Comparison of ENCODE assay signal across 1 cellular context in the genomic region with DNA sequence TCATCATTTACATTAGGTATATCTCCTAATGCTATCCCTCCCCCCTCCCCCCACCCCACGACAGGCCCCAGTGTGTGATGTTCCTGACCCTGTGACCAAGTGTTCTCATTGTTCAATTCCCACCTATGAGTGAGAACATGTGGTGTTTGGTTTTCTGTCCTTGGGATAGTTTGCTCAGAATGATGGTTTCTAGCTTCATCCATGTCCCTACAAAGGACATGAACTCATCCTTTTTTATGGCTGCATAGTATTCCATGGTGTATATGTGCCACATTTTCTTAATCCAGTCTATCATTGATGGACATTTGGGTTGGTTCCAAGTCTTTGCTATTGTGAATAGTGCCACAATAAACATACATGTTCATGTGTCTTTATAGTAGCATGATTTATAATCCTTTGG.
TF ChIP-seq lines count a peak whose summit lies in the region.
"Not testable (repeated sequence)": the region's sequence is repeated elsewhere in the genome, so short reads cannot be mapped to it uniquely, and the experiment has no call there.

No MANE protein-coding gene starts in this region.

- CTCF ChIA-PET in HEK293 (lab: Yijun Ruan, JAX) = not testable (repeated sequence)

- POLR2A ChIA-PET in HEK293 (lab: Yijun Ruan, JAX) = not testable (repeated sequence)

- H3K27ac ChIP-seq in HEK293 (ENCODE audit: extremely low read depth, low read depth, low read length) = not testable (repeated sequence)

- H3K4me3 ChIP-seq in HEK293 (ENCODE audit: low read depth, low read length) = not testable (repeated sequence)

- not testable (repeated sequence) for H3K36me3 ChIP-seq in HEK293 (ENCODE audit: control insufficient read depth in 2 of 2, insufficient read depth in 1 of 2, low read length in 2 of 2)

- not testable (repeated sequence) for H3K9me3 ChIP-seq in HEK293 (ENCODE audit: control insufficient read depth, insufficient read depth, low read depth, low read length)

- not testable (repeated sequence) for H3K4me1 ChIP-seq in HEK293 (ENCODE audit: control insufficient read depth, insufficient read depth, low read length)

- TF ChIP-seq CTCF in HEK293 (tag by site-specific recombination; IDR thresholded peaks at IDR 0.05) = not testable (repeated sequence)

TF ChIP-seq in HEK293, 187 proteins besides CTCF, POLR2A, EP300 and RAD21:
- TF ChIP-seq ZNF146 (tag by site-specific recombination; IDR thresholded peaks at IDR 0.05) = peak; percentile 94
- TF ChIP-seq, protein P1, sequence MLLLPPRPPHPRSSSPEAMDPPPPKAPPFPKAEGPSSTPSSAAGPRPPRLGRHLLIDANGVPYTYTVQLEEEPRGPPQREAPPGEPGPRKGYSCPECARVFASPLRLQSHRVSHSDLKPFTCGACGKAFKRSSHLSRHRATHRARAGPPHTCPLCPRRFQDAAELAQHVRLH (tag by site-specific recombination; IDR thresholded peaks at IDR 0.05) = peak; percentile 65; the same call in 1 of the 2 replicates
- TF ChIP-seq, protein P2, sequence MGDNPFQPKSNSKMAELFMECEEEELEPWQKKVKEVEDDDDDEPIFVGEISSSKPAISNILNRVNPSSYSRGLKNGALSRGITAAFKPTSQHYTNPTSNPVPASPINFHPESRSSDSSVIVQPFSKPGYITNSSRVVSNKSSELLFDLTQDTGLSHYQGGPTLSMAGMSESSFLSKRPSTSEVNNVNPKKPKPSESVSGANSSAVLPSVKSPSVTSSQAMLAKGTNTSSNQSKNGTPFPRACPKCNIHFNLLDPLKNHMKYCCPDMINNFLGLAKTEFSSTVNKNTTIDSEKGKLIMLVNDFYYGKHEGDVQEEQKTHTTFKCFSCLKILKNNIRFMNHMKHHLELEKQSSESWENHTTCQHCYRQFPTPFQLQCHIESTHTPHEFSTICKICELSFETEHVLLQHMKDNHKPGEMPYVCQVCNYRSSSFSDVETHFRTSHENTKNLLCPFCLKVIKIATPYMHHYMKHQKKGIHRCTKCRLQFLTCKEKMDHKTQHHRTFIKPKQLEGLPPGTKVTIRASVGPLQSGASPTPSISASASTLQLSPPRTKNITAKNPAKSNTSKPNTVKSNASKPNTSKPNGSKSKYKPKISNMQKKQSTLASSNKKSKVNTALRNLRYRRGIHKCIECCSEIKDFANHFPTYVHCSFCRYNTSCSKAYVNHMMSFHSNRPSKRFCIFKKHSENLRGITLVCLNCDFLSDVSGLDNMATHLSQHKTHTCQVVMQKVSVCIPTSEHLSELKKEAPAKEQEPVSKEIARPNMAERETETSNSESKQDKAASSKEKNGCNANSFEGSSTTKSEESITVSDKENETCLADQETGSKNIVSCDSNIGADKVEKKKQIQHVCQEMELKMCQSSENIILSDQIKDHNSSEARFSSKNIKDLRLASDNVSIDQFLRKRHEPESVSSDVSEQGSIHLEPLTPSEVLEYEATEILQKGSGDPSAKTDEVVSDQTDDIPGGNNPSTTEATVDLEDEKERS (tag by site-specific recombination; IDR thresholded peaks at IDR 0.05) = peak; percentile 66; the same call in 1 of the 2 replicates
